In the genomic region with DNA sequence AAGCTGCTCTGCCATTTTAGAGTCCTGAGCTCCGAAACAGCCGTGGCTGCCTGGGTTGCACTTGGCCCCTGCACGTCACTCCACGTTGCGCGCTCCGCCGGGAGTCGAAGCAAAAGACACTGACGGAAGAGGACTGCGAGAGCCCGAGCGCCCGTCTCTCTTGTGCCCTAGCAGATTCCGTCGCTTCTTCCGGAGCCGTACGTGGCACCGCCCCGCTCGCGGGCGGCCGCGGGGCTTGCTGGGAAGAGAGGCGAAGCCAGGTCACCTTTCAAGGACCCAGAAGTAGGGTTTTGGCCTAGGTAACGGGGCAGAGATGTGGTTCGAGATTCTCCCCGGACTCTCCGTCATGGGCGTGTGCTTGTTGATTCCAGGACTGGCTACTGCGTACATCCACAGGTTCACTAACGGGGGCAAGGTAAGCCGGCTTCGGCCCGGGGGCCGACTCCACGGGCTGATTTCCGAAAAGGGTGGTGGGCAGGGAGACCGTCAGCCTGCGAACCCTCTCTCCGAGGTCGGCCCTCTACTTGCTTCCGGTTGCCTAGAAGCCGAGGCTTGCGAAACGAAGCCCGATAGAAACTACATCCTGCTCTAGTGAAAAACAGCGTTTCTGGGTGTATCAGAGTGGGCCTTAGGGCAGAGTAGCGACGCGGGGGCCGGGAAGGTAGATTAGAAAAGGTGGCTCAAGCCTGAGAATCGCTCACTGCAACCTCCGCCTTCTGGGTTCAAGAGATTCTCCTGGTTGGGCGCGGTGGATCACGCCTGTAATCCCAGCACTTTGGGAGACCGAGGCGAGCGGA, we compare ENCODE assay signal across 8 cellular contexts. TPM values are rescaled to one million over a fixed set of nuclear protein-coding genes. Genes with fewer than 3 reads are reported as not detected.
DNase-seq lines count a peak whose midpoint lies in the region; ATAC-seq and TF ChIP-seq lines count a peak whose summit lies in the region.

A gene (plus strand): TSS at position 234 of the 797 bp plus-strand sequence. CDS start 80 bp downstream, at position 314.
A gene (minus strand): TSS at position 135 of the 797 bp plus-strand sequence. CDS start 120 bp downstream, at position 15.

- peak within 1 kb of the TSS; percentile 92 for H3K4me3 Mint-ChIP-seq in activated T-cell treated with anti-CD3 and anti-CD28 coated beads, Interleukin-2, amount 50 U/mL, for 24 hours

- H3K4me1 ChIP-seq in muscle layer of colon (ENCODE audit: insufficient read depth, low read length) = no peaks in the 10 kb centered on the region

- H3K36me3 ChIP-seq in muscle layer of colon (ENCODE audit: insufficient read depth, low read length) = no peaks in the 10 kb centered on the region

- H3K36me3 Mint-ChIP-seq in activated T-cell treated with anti-CD3 and anti-CD28 coated beads, Interleukin-2, amount 50 U/mL, for 24 hours (ENCODE audit: low read depth) = peaks cover 40% of the 10 kb centered on the region

- ATAC-seq in GM21576 (IDR thresholded peaks at IDR 0.05; ENCODE audit: unreplicated experiment) = peak; percentile 88

- no peak for TF ChIP-seq EP300 in Ishikawa (IDR thresholded peaks at IDR 0.05; ENCODE audit: borderline replicate concordance)

- peak within 1 kb of the TSS; percentile 74 to 77 for H3K4me3 ChIP-seq in muscle layer of colon (ENCODE audit: low read depth in 1 of 2, low read length in 2 of 2)

- peaks cover 6% of the 10 kb centered on the region for H3K27me3 Mint-ChIP-seq in activated T-cell treated with anti-CD3 and anti-CD28 coated beads, Interleukin-2, amount 50 U/mL, for 24 hours

- peak within 1 kb of the TSS; percentile 99 for H3K27ac Mint-ChIP-seq in activated T-cell treated with anti-CD3 and anti-CD28 coated beads, Interleukin-2, amount 50 U/mL, for 24 hours

- peaks cover 17% of the 10 kb centered on the region for H3K4me1 Mint-ChIP-seq in activated T-cell treated with anti-CD3 and anti-CD28 coated beads, Interleukin-2, amount 50 U/mL, for 24 hours (ENCODE audit: low read depth)

- peak within 1 kb of the TSS; percentile 85 for H3K27ac ChIP-seq in muscle layer of colon (ENCODE audit: low read depth, low read length)

- H3K9me3 Mint-ChIP-seq in activated T-cell treated with anti-CD3 and anti-CD28 coated beads, Interleukin-2, amount 50 U/mL, for 24 hours = no peaks in the 10 kb centered on the region

- no peaks in the 10 kb centered on the region for H3K9me3 ChIP-seq in muscle layer of colon (ENCODE audit: low read length)

- peak within 1 kb of the TSS; percentile 90 for H3K9ac ChIP-seq in muscle layer of colon (ENCODE audit: low read length)

- TF ChIP-seq RAD21 in Ishikawa (IDR thresholded peaks at IDR 0.05; ENCODE audit: low read depth) = no peak

- H3K27me3 ChIP-seq in muscle layer of colon (ENCODE audit: control insufficient read depth in 1 of 2, insufficient read depth in 2 of 2, low read length in 2 of 2) = no peaks in the 10 kb centered on the region

- TF ChIP-seq POLR2A in erythroblast (IDR thresholded peaks at IDR 0.05; ENCODE audit: low read length) = peak; percentile 90

- DNase-seq in DMS153 treated with DMSO at 0.1 percent for 48 hours (lab: John Stamatoyannopoulos, UW; ENCODE audit: unreplicated experiment) = peak; percentile 82
- DNase-seq in activated T-cell treated with anti-CD3 and anti-CD28 coated beads, Interleukin-2, amount 50 U/mL, for 24 hours = peak; percentile 86
- DNase-seq in erythroblast (lab: John Stamatoyannopoulos, UW) = peak; percentile 90 to 92
- DNase-seq in stimulated activated CD8-positive, alpha-beta memory T cell treated with anti-CD3 and anti-CD28 coated beads, Interleukin-7, amount 100 ng/mL, for 24 hours (ENCODE audit: low read depth) = peak; percentile 49

TF ChIP-seq in Ishikawa, 13 proteins besides CTCF, POLR2A, EP300 and RAD21 (continues in another document):
- TF ChIP-seq EGR1 (IDR thresholded peaks at IDR 0.05) (no peak), CREB1 (IDR thresholded peaks at IDR 0.05; ENCODE audit: low read depth) (no peak), CEBPB (IDR thresholded peaks at IDR 0.05) (peak; percentile 45; the same call in 1 of the 2 replicates), YY1 (IDR thresholded peaks at IDR 0.05; ENCODE audit: low read depth) (peak; percentile 6; the same call in 1 of the 2 replicates), FOXM1 (IDR thresholded peaks at IDR 0.05; ENCODE audit: borderline replicate concordance, low read depth) (no peak), TAF1 (IDR thresholded peaks at IDR 0.05; ENCODE audit: low read depth) (peak; percentile 68), TCF12 (IDR thresholded peaks at IDR 0.05; ENCODE audit: low read depth) (peak; percentile 52)
- TF ChIP-seq, protein P1, sequence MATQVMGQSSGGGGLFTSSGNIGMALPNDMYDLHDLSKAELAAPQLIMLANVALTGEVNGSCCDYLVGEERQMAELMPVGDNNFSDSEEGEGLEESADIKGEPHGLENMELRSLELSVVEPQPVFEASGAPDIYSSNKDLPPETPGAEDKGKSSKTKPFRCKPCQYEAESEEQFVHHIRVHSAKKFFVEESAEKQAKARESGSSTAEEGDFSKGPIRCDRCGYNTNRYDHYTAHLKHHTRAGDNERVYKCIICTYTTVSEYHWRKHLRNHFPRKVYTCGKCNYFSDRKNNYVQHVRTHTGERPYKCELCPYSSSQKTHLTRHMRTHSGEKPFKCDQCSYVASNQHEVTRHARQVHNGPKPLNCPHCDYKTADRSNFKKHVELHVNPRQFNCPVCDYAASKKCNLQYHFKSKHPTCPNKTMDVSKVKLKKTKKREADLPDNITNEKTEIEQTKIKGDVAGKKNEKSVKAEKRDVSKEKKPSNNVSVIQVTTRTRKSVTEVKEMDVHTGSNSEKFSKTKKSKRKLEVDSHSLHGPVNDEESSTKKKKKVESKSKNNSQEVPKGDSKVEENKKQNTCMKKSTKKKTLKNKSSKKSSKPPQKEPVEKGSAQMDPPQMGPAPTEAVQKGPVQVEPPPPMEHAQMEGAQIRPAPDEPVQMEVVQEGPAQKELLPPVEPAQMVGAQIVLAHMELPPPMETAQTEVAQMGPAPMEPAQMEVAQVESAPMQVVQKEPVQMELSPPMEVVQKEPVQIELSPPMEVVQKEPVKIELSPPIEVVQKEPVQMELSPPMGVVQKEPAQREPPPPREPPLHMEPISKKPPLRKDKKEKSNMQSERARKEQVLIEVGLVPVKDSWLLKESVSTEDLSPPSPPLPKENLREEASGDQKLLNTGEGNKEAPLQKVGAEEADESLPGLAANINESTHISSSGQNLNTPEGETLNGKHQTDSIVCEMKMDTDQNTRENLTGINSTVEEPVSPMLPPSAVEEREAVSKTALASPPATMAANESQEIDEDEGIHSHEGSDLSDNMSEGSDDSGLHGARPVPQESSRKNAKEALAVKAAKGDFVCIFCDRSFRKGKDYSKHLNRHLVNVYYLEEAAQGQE (IDR thresholded peaks at IDR 0.05; ENCODE audit: low read depth) = no peak
- TF ChIP-seq, protein P2, sequence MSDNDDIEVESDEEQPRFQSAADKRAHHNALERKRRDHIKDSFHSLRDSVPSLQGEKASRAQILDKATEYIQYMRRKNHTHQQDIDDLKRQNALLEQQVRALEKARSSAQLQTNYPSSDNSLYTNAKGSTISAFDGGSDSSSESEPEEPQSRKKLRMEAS (IDR thresholded peaks at IDR 0.05) = peak; percentile 83

TF ChIP-seq in PFSK-1, 5 proteins besides CTCF, POLR2A, EP300 and RAD21:
- TF ChIP-seq TAF1 (IDR thresholded peaks at IDR 0.05; ENCODE audit: borderline replicate concordance, insufficient read depth, low read length) (peak; percentile 91), SIN3A (IDR thresholded peaks at IDR 0.05; ENCODE audit: borderline replicate concordance, insufficient read depth, low read length) (no peak), POLR2AphosphoS5 (IDR thresholded peaks at IDR 0.05; ENCODE audit: low read depth, low read length) (peak; percentile 89), FOXP2 (optimal IDR thresholded peaks at IDR 0.05; ENCODE audit: borderline replicate concordance, extremely low read depth, extremely low read length, insufficient read depth) (peak; percentile 57)
- TF ChIP-seq, protein P1 (IDR thresholded peaks at IDR 0.05; ENCODE audit: insufficient read depth in 1 of 2, low read depth in 2 of 2, low read length in 2 of 2) = 0 out of 4 replicates have a peak, but pooled peaks of 1 of the 2 experiments have one; percentile 48

RNA-seq across cellular contexts. Expression of the first gene that starts in this region (rescaled TPM):
- 161 TPM for polyA plus RNA-seq in PFSK-1 (2012; ENCODE audit: insufficient read length, low read depth)

RNA-seq across cellular contexts. Expression of the second gene that starts in this region (rescaled TPM):
- 30.6 TPM for polyA plus RNA-seq in PFSK-1 (2012; ENCODE audit: insufficient read length, low read depth)

Comparison
In these comparisons a context has a peak if more than half of its experiments do, and no peak if none do; other contexts are left out.
1. Peak in every context shown above with its lines: DNase-seq, ATAC-seq, H3K4me3 ChIP-seq and H3K27ac ChIP-seq.